In genomic region chr6:107115695-107116327, GRCh38 we compare ENCODE assay signal across 1 cellular context.
TF ChIP-seq lines count a peak whose summit lies in the region.

No MANE protein-coding gene starts in this region.

TF ChIP-seq in H1, 55 proteins besides CTCF, POLR2A, EP300 and RAD21:
- TF ChIP-seq TAF7 (optimal IDR thresholded peaks at IDR 0.05; ENCODE audit: borderline replicate concordance, low read depth, low read length) (peak; percentile 94), ATF3 (IDR thresholded peaks at IDR 0.05; ENCODE audit: insufficient read depth, low read depth, low read length) (no peak), JUND (IDR thresholded peaks at IDR 0.05; ENCODE audit: low read length) (0 out of 2 replicates have a peak, but pooled peaks have one; percentile 23), SAP30 (IDR thresholded peaks at IDR 0.05; ENCODE audit: insufficient read depth, insufficient replicate concordance, low read length) (no peak), GABPA (IDR thresholded peaks at IDR 0.05; ENCODE audit: borderline replicate concordance, insufficient read depth, low read length) (no peak), PHF8 (conservative IDR thresholded peaks at IDR 0.05; ENCODE audit: low read depth, low read length) (peak; percentile 60; the same call in 1 of the 2 replicates), SIN3A (conservative IDR thresholded peaks at IDR 0.05 in 1 of 2, IDR thresholded peaks at IDR 0.05 in 1 of 2; ENCODE audit: low read depth in 1 of 2, low read length in 2 of 2) (no peak), BACH1 (IDR thresholded peaks at IDR 0.05; ENCODE audit: low read length) (peak; percentile 48; the same call in 1 of the 2 replicates), JUN (IDR thresholded peaks at IDR 0.05; ENCODE audit: low read depth, low read length) (no peak), CREB1 (IDR thresholded peaks at IDR 0.05) (no peak), ZNF274 (IDR thresholded peaks at IDR 0.05; ENCODE audit: borderline replicate concordance, extremely low read depth, low read length) (no peak), CHD1 (IDR thresholded peaks at IDR 0.05; ENCODE audit: low read depth, low read length) (peak; percentile 23; the same call in 1 of the 2 replicates), SIX5 (IDR thresholded peaks at IDR 0.05; ENCODE audit: low read depth, low read length) (no peak), RBBP5 (IDR thresholded peaks at IDR 0.05; ENCODE audit: borderline replicate concordance, low read depth, low read length) (0 out of 2 replicates have a peak, but pooled peaks have one; percentile 46), YY1 (IDR thresholded peaks at IDR 0.05; ENCODE audit: low read depth, low read length) (peak; percentile 61), CEBPB (IDR thresholded peaks at IDR 0.05; ENCODE audit: low read depth, low read length) (no peak), CHD2 (IDR thresholded peaks at IDR 0.05; ENCODE audit: low read length) (no peak; the same call in 1 of the 2 replicates), POU5F1 (IDR thresholded peaks at IDR 0.05; ENCODE audit: low read depth, low read length) (no peak), MAFK (IDR thresholded peaks at IDR 0.05; ENCODE audit: low read depth, low read length) (no peak), MAX (IDR thresholded peaks at IDR 0.05) (peak; percentile 17; the same call in 1 of the 2 replicates), SUZ12 (IDR thresholded peaks at IDR 0.05; ENCODE audit: low read length) (no peak), ASH2L (IDR thresholded peaks at IDR 0.05; ENCODE audit: low read length) (peak; percentile 71), EGR1 (IDR thresholded peaks at IDR 0.05; ENCODE audit: borderline replicate concordance, low read depth, low read length) (peak; percentile 36; the same call in 1 of the 2 replicates), GTF2F1 (IDR thresholded peaks at IDR 0.05; ENCODE audit: borderline replicate concordance, low read depth, low read length) (no peak), FOSL1 (IDR thresholded peaks at IDR 0.05; ENCODE audit: insufficient read depth, low read depth, low read length) (no peak), RXRA (IDR thresholded peaks at IDR 0.05; ENCODE audit: insufficient read depth, low read depth, low read length) (no peak), POLR2AphosphoS5 (IDR thresholded peaks at IDR 0.05; ENCODE audit: low read depth, low read length) (peak; percentile 74), SRF (IDR thresholded peaks at IDR 0.05; ENCODE audit: low read depth, low read length) (no peak), TAF1 (IDR thresholded peaks at IDR 0.05; ENCODE audit: low read depth, low read length) (peak; percentile 89), SP4 (IDR thresholded peaks at IDR 0.05; ENCODE audit: low read length) (0 out of 2 replicates have a peak, but pooled peaks have one; percentile 17), TBP (IDR thresholded peaks at IDR 0.05; ENCODE audit: low read depth, low read length) (peak; percentile 78), HDAC2 (IDR thresholded peaks at IDR 0.05; ENCODE audit: borderline replicate concordance in 1 of 2, low read depth in 2 of 2, low read length in 2 of 2) (no peak), KDM5A (IDR thresholded peaks at IDR 0.05; ENCODE audit: low read length) (no peak), TCF12 (IDR thresholded peaks at IDR 0.05; ENCODE audit: low read depth, low read length) (no peak)
- TF ChIP-seq, protein P1, sequence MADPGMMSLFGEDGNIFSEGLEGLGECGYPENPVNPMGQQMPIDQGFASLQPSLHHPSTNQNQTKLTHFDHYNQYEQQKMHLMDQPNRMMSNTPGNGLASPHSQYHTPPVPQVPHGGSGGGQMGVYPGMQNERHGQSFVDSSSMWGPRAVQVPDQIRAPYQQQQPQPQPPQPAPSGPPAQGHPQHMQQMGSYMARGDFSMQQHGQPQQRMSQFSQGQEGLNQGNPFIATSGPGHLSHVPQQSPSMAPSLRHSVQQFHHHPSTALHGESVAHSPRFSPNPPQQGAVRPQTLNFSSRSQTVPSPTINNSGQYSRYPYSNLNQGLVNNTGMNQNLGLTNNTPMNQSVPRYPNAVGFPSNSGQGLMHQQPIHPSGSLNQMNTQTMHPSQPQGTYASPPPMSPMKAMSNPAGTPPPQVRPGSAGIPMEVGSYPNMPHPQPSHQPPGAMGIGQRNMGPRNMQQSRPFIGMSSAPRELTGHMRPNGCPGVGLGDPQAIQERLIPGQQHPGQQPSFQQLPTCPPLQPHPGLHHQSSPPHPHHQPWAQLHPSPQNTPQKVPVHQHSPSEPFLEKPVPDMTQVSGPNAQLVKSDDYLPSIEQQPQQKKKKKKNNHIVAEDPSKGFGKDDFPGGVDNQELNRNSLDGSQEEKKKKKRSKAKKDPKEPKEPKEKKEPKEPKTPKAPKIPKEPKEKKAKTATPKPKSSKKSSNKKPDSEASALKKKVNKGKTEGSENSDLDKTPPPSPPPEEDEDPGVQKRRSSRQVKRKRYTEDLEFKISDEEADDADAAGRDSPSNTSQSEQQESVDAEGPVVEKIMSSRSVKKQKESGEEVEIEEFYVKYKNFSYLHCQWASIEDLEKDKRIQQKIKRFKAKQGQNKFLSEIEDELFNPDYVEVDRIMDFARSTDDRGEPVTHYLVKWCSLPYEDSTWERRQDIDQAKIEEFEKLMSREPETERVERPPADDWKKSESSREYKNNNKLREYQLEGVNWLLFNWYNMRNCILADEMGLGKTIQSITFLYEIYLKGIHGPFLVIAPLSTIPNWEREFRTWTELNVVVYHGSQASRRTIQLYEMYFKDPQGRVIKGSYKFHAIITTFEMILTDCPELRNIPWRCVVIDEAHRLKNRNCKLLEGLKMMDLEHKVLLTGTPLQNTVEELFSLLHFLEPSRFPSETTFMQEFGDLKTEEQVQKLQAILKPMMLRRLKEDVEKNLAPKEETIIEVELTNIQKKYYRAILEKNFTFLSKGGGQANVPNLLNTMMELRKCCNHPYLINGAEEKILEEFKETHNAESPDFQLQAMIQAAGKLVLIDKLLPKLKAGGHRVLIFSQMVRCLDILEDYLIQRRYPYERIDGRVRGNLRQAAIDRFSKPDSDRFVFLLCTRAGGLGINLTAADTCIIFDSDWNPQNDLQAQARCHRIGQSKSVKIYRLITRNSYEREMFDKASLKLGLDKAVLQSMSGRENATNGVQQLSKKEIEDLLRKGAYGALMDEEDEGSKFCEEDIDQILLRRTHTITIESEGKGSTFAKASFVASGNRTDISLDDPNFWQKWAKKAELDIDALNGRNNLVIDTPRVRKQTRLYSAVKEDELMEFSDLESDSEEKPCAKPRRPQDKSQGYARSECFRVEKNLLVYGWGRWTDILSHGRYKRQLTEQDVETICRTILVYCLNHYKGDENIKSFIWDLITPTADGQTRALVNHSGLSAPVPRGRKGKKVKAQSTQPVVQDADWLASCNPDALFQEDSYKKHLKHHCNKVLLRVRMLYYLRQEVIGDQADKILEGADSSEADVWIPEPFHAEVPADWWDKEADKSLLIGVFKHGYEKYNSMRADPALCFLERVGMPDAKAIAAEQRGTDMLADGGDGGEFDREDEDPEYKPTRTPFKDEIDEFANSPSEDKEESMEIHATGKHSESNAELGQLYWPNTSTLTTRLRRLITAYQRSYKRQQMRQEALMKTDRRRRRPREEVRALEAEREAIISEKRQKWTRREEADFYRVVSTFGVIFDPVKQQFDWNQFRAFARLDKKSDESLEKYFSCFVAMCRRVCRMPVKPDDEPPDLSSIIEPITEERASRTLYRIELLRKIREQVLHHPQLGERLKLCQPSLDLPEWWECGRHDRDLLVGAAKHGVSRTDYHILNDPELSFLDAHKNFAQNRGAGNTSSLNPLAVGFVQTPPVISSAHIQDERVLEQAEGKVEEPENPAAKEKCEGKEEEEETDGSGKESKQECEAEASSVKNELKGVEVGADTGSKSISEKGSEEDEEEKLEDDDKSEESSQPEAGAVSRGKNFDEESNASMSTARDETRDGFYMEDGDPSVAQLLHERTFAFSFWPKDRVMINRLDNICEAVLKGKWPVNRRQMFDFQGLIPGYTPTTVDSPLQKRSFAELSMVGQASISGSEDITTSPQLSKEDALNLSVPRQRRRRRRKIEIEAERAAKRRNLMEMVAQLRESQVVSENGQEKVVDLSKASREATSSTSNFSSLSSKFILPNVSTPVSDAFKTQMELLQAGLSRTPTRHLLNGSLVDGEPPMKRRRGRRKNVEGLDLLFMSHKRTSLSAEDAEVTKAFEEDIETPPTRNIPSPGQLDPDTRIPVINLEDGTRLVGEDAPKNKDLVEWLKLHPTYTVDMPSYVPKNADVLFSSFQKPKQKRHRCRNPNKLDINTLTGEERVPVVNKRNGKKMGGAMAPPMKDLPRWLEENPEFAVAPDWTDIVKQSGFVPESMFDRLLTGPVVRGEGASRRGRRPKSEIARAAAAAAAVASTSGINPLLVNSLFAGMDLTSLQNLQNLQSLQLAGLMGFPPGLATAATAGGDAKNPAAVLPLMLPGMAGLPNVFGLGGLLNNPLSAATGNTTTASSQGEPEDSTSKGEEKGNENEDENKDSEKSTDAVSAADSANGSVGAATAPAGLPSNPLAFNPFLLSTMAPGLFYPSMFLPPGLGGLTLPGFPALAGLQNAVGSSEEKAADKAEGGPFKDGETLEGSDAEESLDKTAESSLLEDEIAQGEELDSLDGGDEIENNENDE (IDR thresholded peaks at IDR 0.05; ENCODE audit: insufficient replicate concordance, low read length), result no peak
- TF ChIP-seq, protein P2, sequence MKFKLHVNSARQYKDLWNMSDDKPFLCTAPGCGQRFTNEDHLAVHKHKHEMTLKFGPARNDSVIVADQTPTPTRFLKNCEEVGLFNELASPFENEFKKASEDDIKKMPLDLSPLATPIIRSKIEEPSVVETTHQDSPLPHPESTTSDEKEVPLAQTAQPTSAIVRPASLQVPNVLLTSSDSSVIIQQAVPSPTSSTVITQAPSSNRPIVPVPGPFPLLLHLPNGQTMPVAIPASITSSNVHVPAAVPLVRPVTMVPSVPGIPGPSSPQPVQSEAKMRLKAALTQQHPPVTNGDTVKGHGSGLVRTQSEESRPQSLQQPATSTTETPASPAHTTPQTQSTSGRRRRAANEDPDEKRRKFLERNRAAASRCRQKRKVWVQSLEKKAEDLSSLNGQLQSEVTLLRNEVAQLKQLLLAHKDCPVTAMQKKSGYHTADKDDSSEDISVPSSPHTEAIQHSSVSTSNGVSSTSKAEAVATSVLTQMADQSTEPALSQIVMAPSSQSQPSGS (IDR thresholded peaks at IDR 0.05; ENCODE audit: low read length), result no peak
